ENCODE assay signal across 8 cellular contexts in the genomic region with DNA sequence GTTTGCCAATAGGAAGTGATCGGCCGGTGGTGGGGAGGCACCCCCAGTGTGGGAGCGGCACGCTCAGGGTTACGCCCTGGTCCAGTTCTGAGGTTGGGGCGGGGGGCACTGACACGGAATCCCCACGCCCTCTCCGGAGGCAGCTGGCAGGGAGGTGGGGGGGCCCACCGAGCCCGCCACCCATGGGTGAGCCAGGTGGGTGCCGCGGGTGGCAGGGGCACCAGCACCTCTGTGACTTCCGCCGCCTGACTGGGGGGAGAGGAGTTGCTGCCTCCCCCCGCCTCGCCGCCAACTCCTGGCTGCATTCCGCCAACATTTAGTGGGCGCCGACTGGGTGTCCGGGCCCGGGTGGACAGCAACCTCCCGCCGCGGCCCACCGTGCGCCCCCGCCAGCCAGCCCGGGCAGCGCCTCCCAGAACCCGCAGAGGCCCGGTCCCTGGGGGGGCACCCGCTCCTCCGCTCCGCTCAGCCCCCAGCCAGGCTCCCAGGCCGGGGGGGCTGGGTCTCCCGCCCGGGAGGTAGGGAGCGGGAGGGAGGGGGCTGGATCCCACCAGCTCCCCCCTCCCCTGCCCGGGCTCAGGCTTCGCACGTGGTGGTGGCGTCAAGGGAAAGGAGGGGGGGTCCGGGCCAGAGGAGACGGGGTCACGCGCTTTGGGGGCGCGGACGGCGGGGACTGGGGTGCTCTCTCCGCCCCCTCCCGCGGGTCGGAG. TPM values are rescaled to one million over a fixed set of nuclear protein-coding genes. Genes with fewer than 3 reads are reported as not detected.
A peak's percentile ranks its signal among the peaks of the same experiment; 100 is the strongest.
DNase-seq lines count a peak whose midpoint lies in the region; ATAC-seq, FAIRE-seq and TF ChIP-seq lines count a peak whose summit lies in the region.

No MANE protein-coding gene starts in this region.

- FAIRE-seq in GM19239 (lab: Jason Lieb, UNC): peak; percentile 35

- peaks cover 52% of the 10 kb centered on the region for H3K79me2 ChIP-seq in OCI-LY1 (ENCODE audit: insufficient read depth, low read length)

- CTCF ChIA-PET in AG04449 (lab: Yijun Ruan, JAX): no interaction called here

- H3F3A ChIP-seq in OCI-LY1 (ENCODE audit: insufficient read depth, low read length): no peaks in the 10 kb centered on the region

- no peak overlapping the region for H2AFZ ChIP-seq in OCI-LY1 (ENCODE audit: low read length)

- TF ChIP-seq CTCF in AG04449 (IDR thresholded peaks at IDR 0.05; ENCODE audit: insufficient read depth, low read length, missing control alignments): no peak
- TF ChIP-seq CTCF in OCI-LY1 (IDR thresholded peaks at IDR 0.05; ENCODE audit: low read length): no peak
- no peak for TF ChIP-seq CTCF in psoas muscle (IDR thresholded peaks at IDR 0.05)

- intact Hi-C loops in right cardiac atrium (cut with DNase I): no loop called here
- intact Hi-C loops in psoas muscle (cut with DNase I): loop anchor here (5.0 kb wide), 4 partner anchors 48 to 82 kb away; a partner anchor contains a TSS

- no peak for DNase-seq in AG04449 (ENCODE audit: low read depth, low spot score)
- no peak for DNase-seq in GM19239 (ENCODE audit: insufficient read length, low spot score)
- peak; percentile 73 to 87 (median 82) for DNase-seq in right cardiac atrium
- DNase-seq in psoas muscle: peak; percentile 73 to 85
- no peak for DNase-seq in GOT3 (lab: John Stamatoyannopoulos, UW)
- DNase-seq in NCI-H446 treated with DMSO at 0.1 percent for 48 hours (lab: John Stamatoyannopoulos, UW): no peak

- H3K9ac ChIP-seq in OCI-LY1 (ENCODE audit: low read length): peak overlapping the region; percentile 90

- H3K27me3 ChIP-seq in OCI-LY1 (ENCODE audit: insufficient read depth, low read length) (no peaks in the 10 kb centered on the region), right cardiac atrium (ENCODE audit: control insufficient read depth, insufficient read depth) (no peaks in the 10 kb centered on the region), psoas muscle (ENCODE audit: insufficient read depth in 3 of 3, low read length in 2 of 3) (no peaks in the 10 kb centered on the region)

- H4K20me1 ChIP-seq in OCI-LY1 (ENCODE audit: insufficient read depth, low read length): no peaks in the 10 kb centered on the region

- peak overlapping the region; percentile 71 for H3K4me3 ChIP-seq in AG04449 (ENCODE audit: low read depth, low read length)
- H3K4me3 ChIP-seq in OCI-LY1 (ENCODE audit: low read depth, low read length, poor library complexity, severe bottlenecking): peak overlapping the region; percentile 95
- peak overlapping the region; percentile 86 for H3K4me3 ChIP-seq in right cardiac atrium (ENCODE audit: low read length)
- peak overlapping the region; percentile 97 for H3K4me3 ChIP-seq in psoas muscle

- H3K9me2 ChIP-seq in OCI-LY1 (ENCODE audit: low read depth, low read length): no peaks in the 10 kb centered on the region

- H3K4me1 ChIP-seq in OCI-LY1 (ENCODE audit: insufficient read depth, low read length, severe bottlenecking): peaks cover 66% of the 10 kb centered on the region
- H3K4me1 ChIP-seq in right cardiac atrium (ENCODE audit: control insufficient read depth, insufficient read depth, low read length): peaks cover 14% of the 10 kb centered on the region
- peaks cover 45% of the 10 kb centered on the region for H3K4me1 ChIP-seq in psoas muscle

- H3K36me3 ChIP-seq in OCI-LY1 (ENCODE audit: insufficient read depth, low read length): peaks cover 19% of the 10 kb centered on the region
- no peaks in the 10 kb centered on the region for H3K36me3 ChIP-seq in psoas muscle (ENCODE audit: insufficient read depth in 1 of 2, low read depth in 1 of 2)

- peak overlapping the region; percentile 89 for H3K4me2 ChIP-seq in OCI-LY1 (ENCODE audit: low read length)

- H3K27ac ChIP-seq in OCI-LY1 (ENCODE audit: low read depth, low read length, poor library complexity, severe bottlenecking) (peak overlapping the region; percentile 76), angular gyrus (ENCODE audit: low read depth, low read length) (peak overlapping the region; percentile 94), right cardiac atrium (ENCODE audit: low read length) (peak overlapping the region; percentile 86), psoas muscle (peak overlapping the region; percentile 96)

- ATAC-seq in right cardiac atrium (peak in 1 of 2 donors; percentile 3), psoas muscle (peak in 3 of 4 donors; percentile 5 to 9 (median 8))

- POLR2A ChIA-PET in AG04449 (lab: Yijun Ruan, JAX): no interaction called here

- H3K9me3 ChIP-seq in OCI-LY1 (ENCODE audit: low read length) (no peaks in the 10 kb centered on the region), right cardiac atrium (ENCODE audit: control insufficient read depth, low read length) (no peaks in the 10 kb centered on the region), psoas muscle (no peaks in the 10 kb centered on the region)

- under 1% methylated on average over 56 of the region's 56 CpGs for WGBS in right cardiac atrium
- WGBS in psoas muscle, 3 donors: 1 to 8% (median 1%) methylated on average over 17 to 56 of the region's 56 CpGs

RNA-seq across cellular contexts. Expression of a gene that starts 2.0 kb away (rescaled TPM):
- 10 to 100 TPM; 28.6 to 32.6 (median 31.6) TPM for total RNA-seq in right cardiac atrium
- polyA plus RNA-seq in right cardiac atrium: 17.5 TPM
- total RNA-seq in psoas muscle: 10 to 100 TPM; 25.7 to 55.9 (median 45.7) TPM
- 10 to 100 TPM; 18.5 to 20.3 (median 20.0) TPM for polyA plus RNA-seq in psoas muscle

RNA-seq across cellular contexts. Expression of a gene that starts 57.2 kb away (rescaled TPM):
- total RNA-seq in right cardiac atrium (10 to 100 TPM; 11.9 to 13.1 (median 12.5) TPM), psoas muscle (10 to 100 TPM; 14.6 to 27.2 (median 17.0) TPM)
- polyA plus RNA-seq in right cardiac atrium (9.6 TPM), psoas muscle (10 to 100 TPM; 12.7 to 21.8 (median 14.6) TPM)

RNA-seq across cellular contexts. Expression of a gene that starts 59.2 kb away (rescaled TPM):
- 100 to 1,000 TPM; 113 to 134 (median 121) TPM for total RNA-seq in right cardiac atrium
- 151 TPM for polyA plus RNA-seq in right cardiac atrium
- total RNA-seq in psoas muscle: 100 to 1,000 TPM; 136 to 192 (median 151) TPM
- polyA plus RNA-seq in psoas muscle: 100 to 1,000 TPM; 189 to 290 (median 207) TPM

Comparison
In these comparisons a context has a peak if more than half of its experiments do, and no peak if none do; other contexts are left out.
1. DNase-seq: peak in right cardiac atrium (3 of 3) and psoas muscle (2 of 2); none in AG04449 (single experiment), GM19239 (single experiment), GOT3 (single experiment) and NCI-H446 treated with DMSO at 0.1 percent for 48 hours (single experiment).
2. intact Hi-C loops: an anchor here in psoas muscle (5.0 kb wide); none called in right cardiac atrium.
3. Peak in every context shown above with its lines, with median percentiles within 50 percentile points of each other: H3K4me3 ChIP-seq and H3K27ac ChIP-seq.